In the genomic region with DNA sequence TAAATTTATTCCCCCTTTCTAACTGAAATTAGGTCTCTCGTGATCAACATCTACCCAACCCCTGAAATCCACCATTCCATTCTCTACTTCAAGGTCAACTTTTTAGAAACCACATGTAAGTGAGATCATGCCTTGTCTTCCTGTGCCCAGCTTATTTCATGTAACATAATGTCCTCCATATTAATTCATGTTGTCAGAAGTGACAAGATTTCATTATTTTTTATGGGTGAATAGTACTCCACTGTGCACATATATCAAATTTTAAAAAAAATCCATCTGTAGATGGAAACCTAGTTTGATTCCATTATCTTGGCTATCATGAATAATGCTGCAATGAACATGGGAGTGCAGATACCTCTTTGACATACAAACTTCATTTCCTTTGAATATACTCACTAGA, we compare ENCODE assay signal across 1 cellular context.
TF ChIP-seq lines count a peak whose summit lies in the region.

No MANE protein-coding gene starts in this region.

TF ChIP-seq in neural cell, 6 proteins besides CTCF, POLR2A, EP300 and RAD21 (continued from another document):
- TF ChIP-seq, protein P1, sequence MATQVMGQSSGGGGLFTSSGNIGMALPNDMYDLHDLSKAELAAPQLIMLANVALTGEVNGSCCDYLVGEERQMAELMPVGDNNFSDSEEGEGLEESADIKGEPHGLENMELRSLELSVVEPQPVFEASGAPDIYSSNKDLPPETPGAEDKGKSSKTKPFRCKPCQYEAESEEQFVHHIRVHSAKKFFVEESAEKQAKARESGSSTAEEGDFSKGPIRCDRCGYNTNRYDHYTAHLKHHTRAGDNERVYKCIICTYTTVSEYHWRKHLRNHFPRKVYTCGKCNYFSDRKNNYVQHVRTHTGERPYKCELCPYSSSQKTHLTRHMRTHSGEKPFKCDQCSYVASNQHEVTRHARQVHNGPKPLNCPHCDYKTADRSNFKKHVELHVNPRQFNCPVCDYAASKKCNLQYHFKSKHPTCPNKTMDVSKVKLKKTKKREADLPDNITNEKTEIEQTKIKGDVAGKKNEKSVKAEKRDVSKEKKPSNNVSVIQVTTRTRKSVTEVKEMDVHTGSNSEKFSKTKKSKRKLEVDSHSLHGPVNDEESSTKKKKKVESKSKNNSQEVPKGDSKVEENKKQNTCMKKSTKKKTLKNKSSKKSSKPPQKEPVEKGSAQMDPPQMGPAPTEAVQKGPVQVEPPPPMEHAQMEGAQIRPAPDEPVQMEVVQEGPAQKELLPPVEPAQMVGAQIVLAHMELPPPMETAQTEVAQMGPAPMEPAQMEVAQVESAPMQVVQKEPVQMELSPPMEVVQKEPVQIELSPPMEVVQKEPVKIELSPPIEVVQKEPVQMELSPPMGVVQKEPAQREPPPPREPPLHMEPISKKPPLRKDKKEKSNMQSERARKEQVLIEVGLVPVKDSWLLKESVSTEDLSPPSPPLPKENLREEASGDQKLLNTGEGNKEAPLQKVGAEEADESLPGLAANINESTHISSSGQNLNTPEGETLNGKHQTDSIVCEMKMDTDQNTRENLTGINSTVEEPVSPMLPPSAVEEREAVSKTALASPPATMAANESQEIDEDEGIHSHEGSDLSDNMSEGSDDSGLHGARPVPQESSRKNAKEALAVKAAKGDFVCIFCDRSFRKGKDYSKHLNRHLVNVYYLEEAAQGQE (IDR thresholded peaks at IDR 0.05; ENCODE audit: borderline replicate concordance), result no peak
- TF ChIP-seq TAF1 (IDR thresholded peaks at IDR 0.05; ENCODE audit: low read depth) (no peak), SMC3 (conservative IDR thresholded peaks at IDR 0.05; ENCODE audit: poor library complexity) (no peak)
TF ChIP-seq in neural cell: peak in this region for 0.
